Comparison of ENCODE assay signal across 8 cellular contexts in the genomic region with DNA sequence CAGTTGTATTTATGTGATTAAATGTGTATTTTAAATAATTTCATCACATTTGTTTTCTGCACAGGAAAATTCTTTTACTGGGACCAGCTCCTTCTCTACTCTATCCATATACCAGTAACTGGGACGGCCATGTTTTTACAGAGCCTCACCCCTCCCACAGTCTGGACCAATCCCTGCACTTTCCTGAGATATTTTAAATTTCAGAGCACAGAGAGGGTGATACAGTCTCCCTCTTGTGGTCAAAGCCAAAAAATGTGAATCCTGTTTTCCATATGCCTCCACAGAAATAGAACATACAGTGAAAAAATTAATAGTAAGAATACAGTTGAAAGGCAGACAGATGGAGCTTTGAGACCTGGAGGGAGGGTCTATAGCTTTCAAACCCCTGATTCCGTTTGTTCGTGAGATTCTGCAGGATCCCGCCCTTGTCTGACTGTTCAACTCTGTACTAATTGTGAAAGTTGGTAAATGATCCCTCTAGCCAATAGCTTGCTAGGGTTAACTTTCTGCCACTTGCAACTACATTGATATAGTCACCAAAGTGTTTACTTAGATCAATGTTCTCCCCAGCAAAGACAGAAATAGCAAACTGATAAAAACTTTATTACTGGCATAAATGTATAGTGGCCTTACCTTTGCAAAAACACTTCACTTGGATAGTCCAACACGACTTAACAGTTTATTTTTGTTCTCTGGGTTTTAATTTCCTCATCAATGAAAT.
DNase-seq lines count a peak whose midpoint lies in the region; FAIRE-seq and TF ChIP-seq lines count a peak whose summit lies in the region.

No MANE protein-coding gene starts in this region.

- no peak for FAIRE-seq in GM12891 (lab: Jason Lieb, UNC)
- FAIRE-seq in RCC 7860 (lab: Jason Lieb, UNC): no peak

- H3K27ac ChIP-seq in AG04450 (ENCODE audit: low read depth, low read length) (no peak overlapping the region), left ventricle myocardium inferior (replicated peaks) (no peak overlapping the region)

- no peaks in the 10 kb centered on the region for H3K4me1 ChIP-seq in left ventricle myocardium inferior

- DNase-seq in AG04450 (ENCODE audit: low read depth, low spot score) (no peak), GM12891 (ENCODE audit: insufficient read length, low spot score) (peak; percentile 29), RCC 7860 (ENCODE audit: low spot score) (peak; percentile 17), left ventricle myocardium inferior (no peak), SKM-1 (lab: John Stamatoyannopoulos, UW; ENCODE audit: unreplicated experiment) (no peak), GDM1 (lab: John Stamatoyannopoulos, UW) (no peak)
- DNase-seq in central memory CD4-positive, alpha-beta T cell: no peak
- no peak for DNase-seq in activated CD4-positive, alpha-beta T cell treated with anti-CD3 and anti-CD28 coated beads for 1 hour

- no peaks in the 10 kb centered on the region for H3K27me3 ChIP-seq in AG04450 (ENCODE audit: control insufficient read depth, insufficient read depth, low read length)
- H3K27me3 ChIP-seq in left ventricle myocardium inferior (ENCODE audit: low read depth): no peaks in the 10 kb centered on the region

- H3K9me3 ChIP-seq in AG04450 (ENCODE audit: control insufficient read depth, insufficient read depth, low read length): no peaks in the 10 kb centered on the region
- no peaks in the 10 kb centered on the region for H3K9me3 ChIP-seq in left ventricle myocardium inferior (replicated peaks)

- intact Hi-C loops in left ventricle myocardium inferior (cut with micrococcal nuclease): no loop called here

- H3K4me3 ChIP-seq in AG04450 (ENCODE audit: low read depth, low read length) (no peak overlapping the region), left ventricle myocardium inferior (no peak overlapping the region)

- no peaks in the 10 kb centered on the region for H3K36me3 ChIP-seq in left ventricle myocardium inferior

- no peak for TF ChIP-seq POLR2A in GM12891 (IDR thresholded peaks at IDR 0.05; ENCODE audit: low read depth, low read length)

- TF ChIP-seq CTCF in AG04450 (IDR thresholded peaks at IDR 0.05; ENCODE audit: low read depth, low read length) (peak; percentile 54), left ventricle myocardium inferior (IDR thresholded peaks at IDR 0.05; ENCODE audit: borderline replicate concordance) (peak; percentile 52)

- POLR2A ChIA-PET in AG04450 (lab: Yijun Ruan, JAX): no interaction called here

- CTCF ChIA-PET in AG04450 (lab: Charles Lee): interaction anchor here (0.6 to 1.8 kb wide), 17 partner anchors 12 to 751 kb away, joined by 3 to 7 read pairs (median 4); no protein-coding TSS in a partner anchor

TF ChIP-seq in GM12891, 5 proteins besides CTCF, POLR2A, EP300 and RAD21:
- TF ChIP-seq SPI1 (IDR thresholded peaks at IDR 0.05; ENCODE audit: low read depth, low read length) (no peak), TAF1 (IDR thresholded peaks at IDR 0.05; ENCODE audit: low read depth, low read length) (no peak), PAX5 (IDR thresholded peaks at IDR 0.05; ENCODE audit: insufficient read depth, low read length, severe bottlenecking) (no peak), POU2F2 (IDR thresholded peaks at IDR 0.05; ENCODE audit: low read depth, low read length) (no peak), POLR2AphosphoS5 (IDR thresholded peaks at IDR 0.05; ENCODE audit: low read depth, low read length) (no peak)

Comparison
In these comparisons a context has a peak if more than half of its experiments do, and no peak if none do; other contexts are left out.
1. DNase-seq: peak in GM12891 (single experiment) and RCC 7860 (single experiment); none in AG04450 (single experiment), left ventricle myocardium inferior (single experiment), central memory CD4-positive, alpha-beta T cell (single experiment), SKM-1 (single experiment), GDM1 (single experiment) and activated CD4-positive, alpha-beta T cell treated with anti-CD3 and anti-CD28 coated beads for 1 hour (single experiment).